ENCODE assay signal across 15 cellular contexts in genomic region chr12:41108032-41108431, GRCh38.
A peak's percentile ranks its signal among the peaks of the same experiment; 100 is the strongest.
DNase-seq lines count a peak whose midpoint lies in the region; ATAC-seq and TF ChIP-seq lines count a peak whose summit lies in the region.
"Had no signal": no experiment of that assay in that cellular context is flagged by ENCODE, and none has a peak within 500 bp of the region (broad histone marks: within the 10 kb centered on the region; RNA-seq: fewer than 3 reads in every experiment).

No MANE protein-coding gene starts in this region.

- H3K27me3 Mint-ChIP-seq in type B pancreatic cell = no peaks in the 10 kb centered on the region
- H3K27me3 Mint-ChIP-seq: CD8-positive, alpha-beta memory T cell had no signal

- peak overlapping the region; percentile 4 to 22 for H3K27ac ChIP-seq in tibial artery
- H3K27ac ChIP-seq: BLaER1, PC-9 had no signal

- DNase-seq in NCI-H446 (lab: John Stamatoyannopoulos, UW) = peak; percentile 19 to 79
- peak; percentile 41 for DNase-seq in fibroblast of mammary gland (ENCODE audit: low read depth)
- DNase-seq in omental fat pad (ENCODE audit: low spot score) = no peak
- peak in 1 of 2 donors; percentile 19 for DNase-seq in tibial artery
- no peak for DNase-seq in NCI-H2107 (lab: John Stamatoyannopoulos, UW)
- DNase-seq in NCI-H748 treated with DMSO at 0.1 percent for 48 hours (lab: John Stamatoyannopoulos, UW) = no peak
- DNase-seq in type B pancreatic cell (ENCODE audit: extremely low spot score, unreplicated experiment) = no peak
- DNase-seq: CD8-positive, alpha-beta memory T cell; DMS 273 treated with DMSO at 0.1 percent for 48 hours; HFFc6; KBM-7; NCI-H1092; NCI-H524; PC-9 had no signal

- H3K4me3 Mint-ChIP-seq in type B pancreatic cell = no peak overlapping the region
- H3K4me3 Mint-ChIP-seq: CD8-positive, alpha-beta memory T cell; HFFc6 had no signal

- ATAC-seq in omental fat pad (ENCODE audit: low FRiP score) = peak; percentile 72

- intact Hi-C loops in tibial artery (cut with DNase I; ENCODE audit: low total_unique reads) = no loop called here

- no peaks in the 10 kb centered on the region for H3K9me3 ChIP-seq in tibial artery
- H3K9me3 ChIP-seq: BLaER1 had no signal

- H3K36me3 ChIP-seq in tibial artery = no peaks in the 10 kb centered on the region
- H3K36me3 ChIP-seq: BLaER1 had no signal

- peaks cover 0 to 22% (median 9%) of the 10 kb centered on the region in 4 donors for H3K4me1 ChIP-seq in tibial artery
- H3K4me1 ChIP-seq: BLaER1 had no signal

- no peaks in the 10 kb centered on the region for H3K36me3 Mint-ChIP-seq in type B pancreatic cell
- H3K36me3 Mint-ChIP-seq: CD8-positive, alpha-beta memory T cell had no signal

- no peaks in the 10 kb centered on the region for H3K27me3 ChIP-seq in tibial artery
- H3K27me3 ChIP-seq: BLaER1 had no signal

- H3K9me3 Mint-ChIP-seq in type B pancreatic cell = no peaks in the 10 kb centered on the region

- no peak overlapping the region for H3K27ac Mint-ChIP-seq in type B pancreatic cell
- H3K27ac Mint-ChIP-seq: CD8-positive, alpha-beta memory T cell; HFFc6 had no signal

- no peaks in the 10 kb centered on the region for H3K4me1 Mint-ChIP-seq in type B pancreatic cell (ENCODE audit: unreplicated experiment)
- H3K4me1 Mint-ChIP-seq: CD8-positive, alpha-beta memory T cell had no signal

- TF ChIP-seq CTCF in fibroblast of mammary gland (conservative IDR thresholded peaks at IDR 0.05; ENCODE audit: control insufficient read depth, insufficient read depth, low read depth, low read length) (no peak), omental fat pad (IDR thresholded peaks at IDR 0.05) (no peak), tibial artery (IDR thresholded peaks at IDR 0.05) (no peak), type B pancreatic cell (conservative IDR thresholded peaks at IDR 0.05) (no peak)

- H3K4me3 ChIP-seq in fibroblast of mammary gland (ENCODE audit: control insufficient read depth, low read depth, low read length) (no peak overlapping the region), tibial artery (no peak overlapping the region)
- H3K4me3 ChIP-seq: BLaER1, PC-9 had no signal

Comparison
In these comparisons a context has a peak if more than half of its experiments do, and no peak if none do; other contexts are left out.
1. DNase-seq: peak in NCI-H446 (2 of 2) and fibroblast of mammary gland (single experiment); none in omental fat pad (single experiment), NCI-H2107 (single experiment), NCI-H748 treated with DMSO at 0.1 percent for 48 hours (single experiment) and type B pancreatic cell (single experiment).